In genomic region chr17:42431758-42432161, GRCh38 we compare ENCODE assay signal across 20 cellular contexts. TPM values are rescaled to one million over a fixed set of nuclear protein-coding genes. Genes with fewer than 3 reads are reported as not detected.
DNase-seq lines count a peak whose midpoint lies in the region; ATAC-seq and TF ChIP-seq lines count a peak whose summit lies in the region.
"Had no signal": no experiment of that assay in that cellular context is flagged by ENCODE, and none has a peak within 500 bp of the region (broad histone marks: within the 10 kb centered on the region; RNA-seq: fewer than 3 reads in every experiment).

No MANE protein-coding gene starts in this region.

- DNase-seq in Caco-2 (peak in 1 of 2 experiments; percentile 63), PC-9 (peak in 1 of 2 experiments; percentile 48), fibroblast of the aortic adventitia (ENCODE audit: low read depth) (peak; percentile 34), trophoblast cell (peak in 1 of 2 donors; percentile 66)
- DNase-seq in activated CD4-positive, alpha-beta T cell treated with anti-CD3 and anti-CD28 coated beads, Interleukin-2, amount 10 ng/mL, durations not matched to agents 7 days and 5 days = no peak
- DNase-seq: activated B cell treated with CpG ODN at 0.5 μM for 24 hours; activated CD8-positive, alpha-beta T cell treated with anti-CD3 and anti-CD28 coated beads, Interleukin-2, amount 10 ng/mL, durations not matched to agents 7 days and 5 days; activated naive CD8-positive, alpha-beta T cell treated with anti-CD3 and anti-CD28 coated beads, Interleukin-2, amount 10 ng/mL, durations not matched to agents 7 days and 5 days; CD8-positive, alpha-beta T cell; DND-41; H7; midbrain; NCI-H1092 treated with DMSO at 0.1 percent for 48 hours; NCI-H524; SHP77 treated with DMSO at 0.1 percent for 48 hours had no signal

- H4K91ac ChIP-seq in trophoblast cell (ENCODE audit: low read depth, low read length) = peak overlapping the region; percentile 28

- H3K27ac ChIP-seq in PC-9 (peak overlapping the region; percentile 50; the same call in 1 of the 2 replicates), trophoblast cell (ENCODE audit: low read depth, low read length) (peak overlapping the region; percentile 70)

- TF ChIP-seq CTCF in Caco-2 (IDR thresholded peaks at IDR 0.05; ENCODE audit: insufficient read depth in 1 of 2, low read depth in 1 of 2, low read length in 1 of 2, severe bottlenecking in 1 of 2, unreplicated experiment in 1 of 2) (no peak), PC-9 (conservative IDR thresholded peaks at IDR 0.05) (no peak), fibroblast of the aortic adventitia (IDR thresholded peaks at IDR 0.05; ENCODE audit: insufficient read depth, low read length) (no peak)

- H3K36me3 Mint-ChIP-seq in Caco-2 (ENCODE audit: insufficient read depth, unreplicated experiment) = peaks cover 4% of the 10 kb centered on the region
- no peaks in the 10 kb centered on the region for H3K36me3 Mint-ChIP-seq in activated CD4-positive, alpha-beta T cell treated with anti-CD3 and anti-CD28 coated beads, Interleukin-2, amount 10 ng/mL, durations not matched to agents 7 days and 5 days (ENCODE audit: low read depth)
- H3K36me3 Mint-ChIP-seq: activated naive CD8-positive, alpha-beta T cell treated with anti-CD3 and anti-CD28 coated beads, Interleukin-2, amount 10 ng/mL, durations not matched to agents 7 days and 5 days; CD8-positive, alpha-beta T cell; stimulated activated effector memory CD8-positive, alpha-beta T cell treated with anti-CD3 and anti-CD28 coated beads, Interleukin-12 subunit alpha, Interleukin-12 subunit beta, amount 100 ng/mL, for 72 hours had no signal

- ATAC-seq in HG03025 (IDR thresholded peaks at IDR 0.05; ENCODE audit: low FRiP score, unreplicated experiment) (no peak), esophagus mucosa (no peak), HG02970 (IDR thresholded peaks at IDR 0.05; ENCODE audit: low FRiP score, unreplicated experiment) (no peak)
- ATAC-seq: activated CD8-positive, alpha-beta T cell treated with anti-CD3 and anti-CD28 coated beads, Interleukin-2, amount 10 ng/mL, durations not matched to agents 7 days and 5 days; CD8-positive, alpha-beta T cell; stimulated activated effector memory CD8-positive, alpha-beta T cell treated with anti-CD3 and anti-CD28 coated beads, Interleukin-12 subunit alpha, Interleukin-12 subunit beta, amount 100 ng/mL, for 72 hours had no signal

- no peak overlapping the region for H4K12ac ChIP-seq in trophoblast cell (ENCODE audit: low read depth, low read length)

- H2AFZ ChIP-seq in PC-9 (no peak overlapping the region), trophoblast cell (ENCODE audit: insufficient read depth, low read length, poor library complexity) (no peak overlapping the region)

- H2AK5ac ChIP-seq in trophoblast cell (ENCODE audit: low read length) = no peak overlapping the region

- H3K23ac ChIP-seq in trophoblast cell (ENCODE audit: low read length) = no peak overlapping the region

- H3K9ac ChIP-seq in trophoblast cell (ENCODE audit: low read length) = no peak overlapping the region

- POLR2A ChIA-PET in Caco-2 (lab: Charles Lee) (interaction anchor here (0.7 to 1.2 kb wide), 2 partner anchors 9 kb away, joined by 3 to 10 read pairs; partner anchors contain the start of gene CAVIN1), PC-9 (lab: Charles Lee; ENCODE audit: unreplicated experiment) (interaction anchor here (0.5 to 0.7 kb wide), 2 partner anchors 34 to 569 kb away, joined by 4 to 12 read pairs; no protein-coding TSS in a partner anchor)
- POLR2A ChIA-PET in activated CD4-positive, alpha-beta T cell treated with anti-CD3 and anti-CD28 coated beads, Interleukin-2, amount 10 ng/mL, durations not matched to agents 7 days and 5 days (lab: Charles Lee) = no interaction called here

- peaks cover 34% of the 10 kb centered on the region for H3K4me1 Mint-ChIP-seq in Caco-2 (ENCODE audit: low read depth, unreplicated experiment)
- no peaks in the 10 kb centered on the region for H3K4me1 Mint-ChIP-seq in activated CD4-positive, alpha-beta T cell treated with anti-CD3 and anti-CD28 coated beads, Interleukin-2, amount 10 ng/mL, durations not matched to agents 7 days and 5 days
- H3K4me1 Mint-ChIP-seq: activated naive CD8-positive, alpha-beta T cell treated with anti-CD3 and anti-CD28 coated beads, Interleukin-2, amount 10 ng/mL, durations not matched to agents 7 days and 5 days; stimulated activated effector memory CD8-positive, alpha-beta T cell treated with anti-CD3 and anti-CD28 coated beads, Interleukin-12 subunit alpha, Interleukin-12 subunit beta, amount 100 ng/mL, for 72 hours had no signal

- H3K79me2 ChIP-seq in PC-9 (ENCODE audit: low read depth) (no peaks in the 10 kb centered on the region), trophoblast cell (ENCODE audit: control insufficient read depth, insufficient read depth, low read length, poor library complexity) (no peaks in the 10 kb centered on the region)

- no peak overlapping the region for H2BK120ac ChIP-seq in trophoblast cell (ENCODE audit: insufficient read depth, low read length, poor library complexity)

- peak overlapping the region; percentile 29 for H2BK5ac ChIP-seq in trophoblast cell (ENCODE audit: low read depth, low read length, poor library complexity)

- peaks cover 37% of the 10 kb centered on the region for H3F3A ChIP-seq in PC-9 (ENCODE audit: insufficient read depth, low read depth)

- peak overlapping the region; percentile 10 for H3K4me3 Mint-ChIP-seq in Caco-2 (ENCODE audit: unreplicated experiment)
- H3K4me3 Mint-ChIP-seq in activated CD4-positive, alpha-beta T cell treated with anti-CD3 and anti-CD28 coated beads, Interleukin-2, amount 10 ng/mL, durations not matched to agents 7 days and 5 days = no peak overlapping the region
- H3K4me3 Mint-ChIP-seq: activated B cell treated with CpG ODN at 0.5 μM for 24 hours; activated CD8-positive, alpha-beta T cell treated with anti-CD3 and anti-CD28 coated beads, Interleukin-2, amount 10 ng/mL, durations not matched to agents 7 days and 5 days; activated naive CD8-positive, alpha-beta T cell treated with anti-CD3 and anti-CD28 coated beads, Interleukin-2, amount 10 ng/mL, durations not matched to agents 7 days and 5 days; CD8-positive, alpha-beta T cell; neural crest cell; stimulated activated effector memory CD8-positive, alpha-beta T cell treated with anti-CD3 and anti-CD28 coated beads, Interleukin-12 subunit alpha, Interleukin-12 subunit beta, amount 100 ng/mL, for 72 hours had no signal

- H3K18ac ChIP-seq in trophoblast cell (ENCODE audit: low read length) = no peak overlapping the region

- H3K27ac Mint-ChIP-seq in Caco-2 (ENCODE audit: unreplicated experiment) = peak overlapping the region; percentile 65
- H3K27ac Mint-ChIP-seq in activated CD4-positive, alpha-beta T cell treated with anti-CD3 and anti-CD28 coated beads, Interleukin-2, amount 10 ng/mL, durations not matched to agents 7 days and 5 days = no peak overlapping the region
- H3K27ac Mint-ChIP-seq: activated B cell treated with CpG ODN at 0.5 μM for 24 hours; activated naive CD8-positive, alpha-beta T cell treated with anti-CD3 and anti-CD28 coated beads, Interleukin-2, amount 10 ng/mL, durations not matched to agents 7 days and 5 days; CD8-positive, alpha-beta T cell; stimulated activated effector memory CD8-positive, alpha-beta T cell treated with anti-CD3 and anti-CD28 coated beads, Interleukin-12 subunit alpha, Interleukin-12 subunit beta, amount 100 ng/mL, for 72 hours had no signal

- no peak overlapping the region for H4K8ac ChIP-seq in trophoblast cell (ENCODE audit: low read depth, low read length)

- H3K27me3 ChIP-seq in Caco-2 (replicated peaks; ENCODE audit: control insufficient read depth, insufficient read depth, low read length) (no peaks in the 10 kb centered on the region), PC-9 (ENCODE audit: insufficient read depth, low read depth) (no peaks in the 10 kb centered on the region), trophoblast cell (ENCODE audit: insufficient read depth, low read length) (no peaks in the 10 kb centered on the region)

- H3K4ac ChIP-seq in trophoblast cell (ENCODE audit: low read depth, low read length) = no peak overlapping the region

- no peaks in the 10 kb centered on the region for H3K9me3 Mint-ChIP-seq in Caco-2 (ENCODE audit: unreplicated experiment)
- H3K9me3 Mint-ChIP-seq in activated CD4-positive, alpha-beta T cell treated with anti-CD3 and anti-CD28 coated beads, Interleukin-2, amount 10 ng/mL, durations not matched to agents 7 days and 5 days = no peaks in the 10 kb centered on the region
- H3K9me3 Mint-ChIP-seq: activated B cell treated with CpG ODN at 0.5 μM for 24 hours; activated naive CD8-positive, alpha-beta T cell treated with anti-CD3 and anti-CD28 coated beads, Interleukin-2, amount 10 ng/mL, durations not matched to agents 7 days and 5 days; CD8-positive, alpha-beta T cell; neural crest cell; stimulated activated effector memory CD8-positive, alpha-beta T cell treated with anti-CD3 and anti-CD28 coated beads, Interleukin-12 subunit alpha, Interleukin-12 subunit beta, amount 100 ng/mL, for 72 hours had no signal

- intact Hi-C loops in Caco-2 (cut with micrococcal nuclease; ENCODE audit: unreplicated experiment) = loop anchor here (5.0 kb wide), 1 partner anchor 36 kb away; no protein-coding TSS in a partner anchor
- intact Hi-C loops in PC-9 (cut with micrococcal nuclease; ENCODE audit: unreplicated experiment) = no loop called here

- H4K20me1 ChIP-seq in PC-9 (ENCODE audit: insufficient read depth) = no peaks in the 10 kb centered on the region

- no CpG with 5 or more reads among the region's 3 CpGs for WGBS in trophoblast cell (ENCODE audit: extremely low coverage, insufficient coverage, insufficient read length)

- H3K9me3 ChIP-seq in Caco-2 (no peaks in the 10 kb centered on the region), PC-9 (ENCODE audit: insufficient read depth, low read depth) (no peaks in the 10 kb centered on the region; the same call in 1 of the 2 replicates), trophoblast cell (ENCODE audit: insufficient read depth, low read depth, low read length) (no peaks in the 10 kb centered on the region)

- H3K9me2 ChIP-seq in PC-9 (ENCODE audit: insufficient read depth) = no peaks in the 10 kb centered on the region

- peak overlapping the region; percentile 55 for H2BK12ac ChIP-seq in trophoblast cell (ENCODE audit: low read length)

- H3K27me3 Mint-ChIP-seq in Caco-2 (ENCODE audit: insufficient read depth, unreplicated experiment) = no peaks in the 10 kb centered on the region
- H3K27me3 Mint-ChIP-seq in activated CD4-positive, alpha-beta T cell treated with anti-CD3 and anti-CD28 coated beads, Interleukin-2, amount 10 ng/mL, durations not matched to agents 7 days and 5 days = peaks cover 33% of the 10 kb centered on the region

- H3K4me3 ChIP-seq in Caco-2 (ENCODE audit: low read depth, low read length) (no peak overlapping the region), PC-9 (no peak overlapping the region), fibroblast of the aortic adventitia (ENCODE audit: low read depth, low read length) (no peak overlapping the region), trophoblast cell (ENCODE audit: low read depth, low read length) (no peak overlapping the region)

- no TSS peak for BruUV-seq in Caco-2 (replicated peaks; lab: Mats Ljungman, UMichigan)
- no TSS peak for BruUV-seq in PC-9 (replicated peaks; lab: Mats Ljungman, UMichigan)

- H3K79me1 ChIP-seq in trophoblast cell (ENCODE audit: low read length) = no peaks in the 10 kb centered on the region

- H3K36me3 ChIP-seq in Caco-2 (ENCODE audit: control insufficient read depth, insufficient read depth, low read length) = no peaks in the 10 kb centered on the region
- no peaks in the 10 kb centered on the region for H3K36me3 ChIP-seq in PC-9 (ENCODE audit: low read depth)
- no peaks in the 10 kb centered on the region for H3K36me3 ChIP-seq in trophoblast cell (ENCODE audit: control insufficient read depth in 1 of 2, insufficient read depth in 2 of 2, low read length in 2 of 2)

- H3K4me2 ChIP-seq in PC-9 = no peak overlapping the region
- H3K4me2 ChIP-seq in trophoblast cell (ENCODE audit: low read length) = no peak overlapping the region

- H3K4me1 ChIP-seq in Caco-2 = peaks cover 29% of the 10 kb centered on the region
- H3K4me1 ChIP-seq in PC-9 (replicated peaks; ENCODE audit: insufficient read depth) = peaks cover 34% of the 10 kb centered on the region
- H3K4me1 ChIP-seq in trophoblast cell (ENCODE audit: control insufficient read depth in 1 of 2, insufficient read depth in 2 of 2, low read length in 2 of 2) = peaks cover 4 to 12% of the 10 kb centered on the region in 2 experiments

- CTCF ChIA-PET in Caco-2 (lab: Charles Lee) (interaction anchor here (0.6 to 2.8 kb wide), 6 partner anchors 9 to 86 kb away, joined by 3 to 11 read pairs (median 4); partner anchors contain the start of gene CAVIN1), PC-9 (lab: Charles Lee) (interaction anchor here (0.6 kb wide), 1 partner anchor 40 kb away, joined by 3 read pairs; no protein-coding TSS in a partner anchor)
- CTCF ChIA-PET in activated CD4-positive, alpha-beta T cell treated with anti-CD3 and anti-CD28 coated beads, Interleukin-2, amount 10 ng/mL, durations not matched to agents 7 days and 5 days (lab: Charles Lee) = interaction anchor here (0.6 to 1.6 kb wide), 3 partner anchors 10 to 119 kb away, joined by 3 to 4 read pairs (median 3); no protein-coding TSS in a partner anchor

- H3K14ac ChIP-seq in trophoblast cell (ENCODE audit: low read length) = no peak overlapping the region

RNA-seq across cellular contexts. Expression of gene CAVIN1, which starts 8.7 kb away (rescaled TPM):
- 143 and 173 TPM in 2 replicates for total RNA-seq in Caco-2 (2022)
- 154 and 170 TPM in 2 replicates for total RNA-seq in PC-9 (2021)
- 639 and 721 TPM in 2 replicates for total RNA-seq in fibroblast of the aortic adventitia (ENCODE audit: low replicate concordance)
- 41.6 and 44.0 TPM in 2 replicates for polyA plus RNA-seq in trophoblast cell (2013)
- 1 to 10 TPM; 1.5 to 1.6 TPM for total RNA-seq in activated CD4-positive, alpha-beta T cell treated with anti-CD3 and anti-CD28 coated beads, Interleukin-2, amount 10 ng/mL, durations not matched to agents 7 days and 5 days
- 67.0 TPM for total RNA-seq in esophagus mucosa
- total RNA-seq: CD8-positive, alpha-beta T cell had no signal

RNA-seq across cellular contexts. Expression of gene ATP6V0A1, which starts 26.9 kb away (rescaled TPM):
- total RNA-seq in Caco-2 (2022) = 82.8 and 103 TPM in 2 replicates
- total RNA-seq in PC-9 (2021) = 39.4 and 55.1 TPM in 2 replicates
- total RNA-seq in fibroblast of the aortic adventitia (ENCODE audit: low replicate concordance) = 40.0 and 60.6 TPM in 2 replicates
- polyA plus RNA-seq in trophoblast cell (2013) = 62.3 and 70.2 TPM in 2 replicates
- total RNA-seq in activated CD4-positive, alpha-beta T cell treated with anti-CD3 and anti-CD28 coated beads, Interleukin-2, amount 10 ng/mL, durations not matched to agents 7 days and 5 days = 1 to 10 TPM; 4.9 to 8.9 TPM
- total RNA-seq in esophagus mucosa = 40.1 TPM

RNA-seq across cellular contexts. Expression of gene STAT3, which starts 43.5 kb away (rescaled TPM):
- total RNA-seq in Caco-2 (2022) (72.1 and 73.7 TPM in 2 replicates), PC-9 (2021) (65.2 and 74.6 TPM in 2 replicates), fibroblast of the aortic adventitia (ENCODE audit: low replicate concordance) (103 and 137 TPM in 2 replicates), esophagus mucosa (191 TPM)
- 30.4 and 32.5 TPM in 2 replicates for polyA plus RNA-seq in trophoblast cell (2013)
- 100 to 1,000 TPM; 114 to 121 TPM for total RNA-seq in activated CD4-positive, alpha-beta T cell treated with anti-CD3 and anti-CD28 coated beads, Interleukin-2, amount 10 ng/mL, durations not matched to agents 7 days and 5 days

Comparison
In these comparisons a context has a peak if more than half of its experiments do, and no peak if none do; other contexts are left out.
1. RNA of gene CAVIN1, which starts 8.7 kb away (total RNA-seq): 639 to 721 TPM in fibroblast of the aortic adventitia, 143 to 173 TPM in Caco-2, 154 to 170 TPM in PC-9 and 67.0 TPM in esophagus mucosa (single experiment); 1.5 to 1.6 TPM in activated CD4-positive, alpha-beta T cell treated with anti-CD3 and anti-CD28 coated beads, Interleukin-2, amount 10 ng/mL, durations not matched to agents 7 days and 5 days; every median in the first group is over 10 times any median in the second.